ENCODE assay signal across 1 cellular context in the genomic region with DNA sequence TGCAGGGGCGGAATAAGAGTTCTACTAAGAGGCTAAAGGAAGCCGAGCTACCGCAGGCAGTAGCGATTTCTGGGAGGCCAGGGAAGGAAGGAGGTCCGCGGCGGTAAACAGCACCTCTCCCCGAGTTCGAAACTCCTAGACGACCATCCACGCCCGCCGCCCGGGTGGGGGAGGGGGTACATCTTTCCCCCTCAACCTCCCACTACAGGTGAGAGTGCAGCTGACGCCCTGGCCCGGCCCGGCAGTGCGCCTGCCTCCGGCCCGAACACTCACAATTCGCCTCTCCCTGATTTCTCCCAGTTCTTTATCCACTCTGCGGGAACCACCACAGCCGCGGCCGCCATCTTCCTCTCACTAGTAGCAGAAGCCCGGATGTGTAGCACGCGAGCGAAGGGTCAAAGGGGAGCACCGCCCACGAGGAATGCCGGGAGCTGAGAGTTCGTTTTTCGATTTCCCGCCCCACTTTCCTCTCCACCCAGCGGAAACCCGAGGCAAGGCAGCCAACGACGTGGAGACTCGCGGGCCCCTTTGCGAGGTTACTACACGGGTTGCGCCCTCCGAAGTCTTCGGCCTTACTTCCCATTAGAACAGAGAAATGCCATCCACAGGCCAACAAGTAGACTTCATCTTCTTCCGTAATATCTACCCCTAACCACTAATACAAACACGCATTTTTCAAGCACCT.
TF ChIP-seq lines count a peak whose summit lies in the region.

A gene with protein sequence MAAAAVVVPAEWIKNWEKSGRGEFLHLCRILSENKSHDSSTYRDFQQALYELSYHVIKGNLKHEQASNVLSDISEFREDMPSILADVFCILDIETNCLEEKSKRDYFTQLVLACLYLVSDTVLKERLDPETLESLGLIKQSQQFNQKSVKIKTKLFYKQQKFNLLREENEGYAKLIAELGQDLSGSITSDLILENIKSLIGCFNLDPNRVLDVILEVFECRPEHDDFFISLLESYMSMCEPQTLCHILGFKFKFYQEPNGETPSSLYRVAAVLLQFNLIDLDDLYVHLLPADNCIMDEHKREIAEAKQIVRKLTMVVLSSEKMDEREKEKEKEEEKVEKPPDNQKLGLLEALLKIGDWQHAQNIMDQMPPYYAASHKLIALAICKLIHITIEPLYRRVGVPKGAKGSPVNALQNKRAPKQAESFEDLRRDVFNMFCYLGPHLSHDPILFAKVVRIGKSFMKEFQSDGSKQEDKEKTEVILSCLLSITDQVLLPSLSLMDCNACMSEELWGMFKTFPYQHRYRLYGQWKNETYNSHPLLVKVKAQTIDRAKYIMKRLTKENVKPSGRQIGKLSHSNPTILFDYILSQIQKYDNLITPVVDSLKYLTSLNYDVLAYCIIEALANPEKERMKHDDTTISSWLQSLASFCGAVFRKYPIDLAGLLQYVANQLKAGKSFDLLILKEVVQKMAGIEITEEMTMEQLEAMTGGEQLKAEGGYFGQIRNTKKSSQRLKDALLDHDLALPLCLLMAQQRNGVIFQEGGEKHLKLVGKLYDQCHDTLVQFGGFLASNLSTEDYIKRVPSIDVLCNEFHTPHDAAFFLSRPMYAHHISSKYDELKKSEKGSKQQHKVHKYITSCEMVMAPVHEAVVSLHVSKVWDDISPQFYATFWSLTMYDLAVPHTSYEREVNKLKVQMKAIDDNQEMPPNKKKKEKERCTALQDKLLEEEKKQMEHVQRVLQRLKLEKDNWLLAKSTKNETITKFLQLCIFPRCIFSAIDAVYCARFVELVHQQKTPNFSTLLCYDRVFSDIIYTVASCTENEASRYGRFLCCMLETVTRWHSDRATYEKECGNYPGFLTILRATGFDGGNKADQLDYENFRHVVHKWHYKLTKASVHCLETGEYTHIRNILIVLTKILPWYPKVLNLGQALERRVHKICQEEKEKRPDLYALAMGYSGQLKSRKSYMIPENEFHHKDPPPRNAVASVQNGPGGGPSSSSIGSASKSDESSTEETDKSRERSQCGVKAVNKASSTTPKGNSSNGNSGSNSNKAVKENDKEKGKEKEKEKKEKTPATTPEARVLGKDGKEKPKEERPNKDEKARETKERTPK (N-terminal part only) (minus strand): TSS at position 374 of the 685 bp plus-strand sequence. CDS start 30 bp downstream, at position 344.

TF ChIP-seq in HepG2, 621 proteins besides CTCF, POLR2A, EP300 and RAD21 (continued from another document and continues in another):
- TF ChIP-seq, protein P1, sequence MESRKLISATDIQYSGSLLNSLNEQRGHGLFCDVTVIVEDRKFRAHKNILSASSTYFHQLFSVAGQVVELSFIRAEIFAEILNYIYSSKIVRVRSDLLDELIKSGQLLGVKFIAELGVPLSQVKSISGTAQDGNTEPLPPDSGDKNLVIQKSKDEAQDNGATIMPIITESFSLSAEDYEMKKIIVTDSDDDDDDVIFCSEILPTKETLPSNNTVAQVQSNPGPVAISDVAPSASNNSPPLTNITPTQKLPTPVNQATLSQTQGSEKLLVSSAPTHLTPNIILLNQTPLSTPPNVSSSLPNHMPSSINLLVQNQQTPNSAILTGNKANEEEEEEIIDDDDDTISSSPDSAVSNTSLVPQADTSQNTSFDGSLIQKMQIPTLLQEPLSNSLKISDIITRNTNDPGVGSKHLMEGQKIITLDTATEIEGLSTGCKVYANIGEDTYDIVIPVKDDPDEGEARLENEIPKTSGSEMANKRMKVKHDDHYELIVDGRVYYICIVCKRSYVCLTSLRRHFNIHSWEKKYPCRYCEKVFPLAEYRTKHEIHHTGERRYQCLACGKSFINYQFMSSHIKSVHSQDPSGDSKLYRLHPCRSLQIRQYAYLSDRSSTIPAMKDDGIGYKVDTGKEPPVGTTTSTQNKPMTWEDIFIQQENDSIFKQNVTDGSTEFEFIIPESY (CRISPR knock-in tag; IDR thresholded peaks at IDR 0.05): no peak
- TF ChIP-seq ZNF549 (CRISPR knock-in tag; IDR thresholded peaks at IDR 0.05) (no peak), ZNF33A (CRISPR knock-in tag; IDR thresholded peaks at IDR 0.05; ENCODE audit: borderline replicate concordance) (no peak), RFXAP (CRISPR knock-in tag; IDR thresholded peaks at IDR 0.05; ENCODE audit: borderline replicate concordance) (peak; percentile 34; the same call in 1 of the 2 replicates), SP4 (CRISPR knock-in tag; IDR thresholded peaks at IDR 0.05) (no peak), PHF21A (CRISPR knock-in tag; IDR thresholded peaks at IDR 0.05) (0 out of 2 replicates have a peak, but pooled peaks have one; percentile 24), NAIF1 (CRISPR knock-in tag; IDR thresholded peaks at IDR 0.05; ENCODE audit: borderline replicate concordance) (no peak), NFE2L1 (CRISPR knock-in tag; IDR thresholded peaks at IDR 0.05; ENCODE audit: borderline replicate concordance) (no peak), HCFC1 (IDR thresholded peaks at IDR 0.05; ENCODE audit: low read depth, low read length) (no peak), HNF4A (CRISPR knock-in tag; IDR thresholded peaks at IDR 0.05) (peak; percentile 32; the same call in 1 of the 2 replicates), NCOA1 (CRISPR knock-in tag; IDR thresholded peaks at IDR 0.05) (no peak), HDAC1 (CRISPR knock-in tag; IDR thresholded peaks at IDR 0.05) (peak; percentile 64), SOX6 (IDR thresholded peaks at IDR 0.05) (no peak), SOX6 (CRISPR knock-in tag; IDR thresholded peaks at IDR 0.05) (peak; percentile 45; the same call in 1 of the 2 replicates), POLR2AphosphoS2 (IDR thresholded peaks at IDR 0.05; ENCODE audit: low read depth, low read length) (no peak), HIVEP1 (CRISPR knock-in tag; IDR thresholded peaks at IDR 0.05) (no peak), JARID2 (CRISPR knock-in tag; IDR thresholded peaks at IDR 0.05; ENCODE audit: insufficient replicate concordance) (no peak), ZNF674 (CRISPR knock-in tag; IDR thresholded peaks at IDR 0.05; ENCODE audit: low read depth) (no peak), ZNF329 (CRISPR knock-in tag; IDR thresholded peaks at IDR 0.05; ENCODE audit: low read depth) (no peak), ZNF557 (CRISPR knock-in tag; IDR thresholded peaks at IDR 0.05) (no peak), ATRX (CRISPR knock-in tag; IDR thresholded peaks at IDR 0.05; ENCODE audit: borderline replicate concordance) (no peak), ZNF3 (CRISPR knock-in tag; IDR thresholded peaks at IDR 0.05) (no peak), HMGA1 (CRISPR knock-in tag; conservative IDR thresholded peaks at IDR 0.05) (no peak), POGZ (CRISPR knock-in tag; IDR thresholded peaks at IDR 0.05) (peak; percentile 88), SNAPC2 (CRISPR knock-in tag; IDR thresholded peaks at IDR 0.05) (no peak), ZNF17 (CRISPR knock-in tag; IDR thresholded peaks at IDR 0.05) (no peak), NFIC (IDR thresholded peaks at IDR 0.05; ENCODE audit: low read length) (no peak), RARA (CRISPR knock-in tag; IDR thresholded peaks at IDR 0.05) (peak; percentile 33), ZBTB38 (CRISPR knock-in tag; IDR thresholded peaks at IDR 0.05) (no peak), TBL1XR1 (IDR thresholded peaks at IDR 0.05; ENCODE audit: borderline replicate concordance, low read length, partially characterized antibody) (peak; percentile 45), CBFB (CRISPR knock-in tag; IDR thresholded peaks at IDR 0.05) (no peak), TBX3 (IDR thresholded peaks at IDR 0.05; ENCODE audit: borderline replicate concordance) (no peak)
- TF ChIP-seq, protein P2, sequence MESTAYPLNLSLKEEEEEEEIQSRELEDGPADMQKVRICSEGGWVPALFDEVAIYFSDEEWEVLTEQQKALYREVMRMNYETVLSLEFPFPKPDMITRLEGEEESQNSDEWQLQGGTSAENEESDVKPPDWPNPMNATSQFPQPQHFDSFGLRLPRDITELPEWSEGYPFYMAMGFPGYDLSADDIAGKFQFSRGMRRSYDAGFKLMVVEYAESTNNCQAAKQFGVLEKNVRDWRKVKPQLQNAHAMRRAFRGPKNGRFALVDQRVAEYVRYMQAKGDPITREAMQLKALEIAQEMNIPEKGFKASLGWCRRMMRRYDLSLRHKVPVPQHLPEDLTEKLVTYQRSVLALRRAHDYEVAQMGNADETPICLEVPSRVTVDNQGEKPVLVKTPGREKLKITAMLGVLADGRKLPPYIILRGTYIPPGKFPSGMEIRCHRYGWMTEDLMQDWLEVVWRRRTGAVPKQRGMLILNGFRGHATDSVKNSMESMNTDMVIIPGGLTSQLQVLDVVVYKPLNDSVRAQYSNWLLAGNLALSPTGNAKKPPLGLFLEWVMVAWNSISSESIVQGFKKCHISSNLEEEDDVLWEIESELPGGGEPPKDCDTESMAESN (CRISPR knock-in tag; conservative IDR thresholded peaks at IDR 0.05): no peak
- TF ChIP-seq, protein P3, sequence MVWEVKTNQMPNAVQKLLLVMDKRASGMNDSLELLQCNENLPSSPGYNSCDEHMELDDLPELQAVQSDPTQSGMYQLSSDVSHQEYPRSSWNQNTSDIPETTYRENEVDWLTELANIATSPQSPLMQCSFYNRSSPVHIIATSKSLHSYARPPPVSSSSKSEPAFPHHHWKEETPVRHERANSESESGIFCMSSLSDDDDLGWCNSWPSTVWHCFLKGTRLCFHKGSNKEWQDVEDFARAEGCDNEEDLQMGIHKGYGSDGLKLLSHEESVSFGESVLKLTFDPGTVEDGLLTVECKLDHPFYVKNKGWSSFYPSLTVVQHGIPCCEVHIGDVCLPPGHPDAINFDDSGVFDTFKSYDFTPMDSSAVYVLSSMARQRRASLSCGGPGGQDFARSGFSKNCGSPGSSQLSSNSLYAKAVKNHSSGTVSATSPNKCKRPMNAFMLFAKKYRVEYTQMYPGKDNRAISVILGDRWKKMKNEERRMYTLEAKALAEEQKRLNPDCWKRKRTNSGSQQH (CRISPR knock-in tag; IDR thresholded peaks at IDR 0.05; ENCODE audit: low read depth): no peak
- TF ChIP-seq, protein P4, sequence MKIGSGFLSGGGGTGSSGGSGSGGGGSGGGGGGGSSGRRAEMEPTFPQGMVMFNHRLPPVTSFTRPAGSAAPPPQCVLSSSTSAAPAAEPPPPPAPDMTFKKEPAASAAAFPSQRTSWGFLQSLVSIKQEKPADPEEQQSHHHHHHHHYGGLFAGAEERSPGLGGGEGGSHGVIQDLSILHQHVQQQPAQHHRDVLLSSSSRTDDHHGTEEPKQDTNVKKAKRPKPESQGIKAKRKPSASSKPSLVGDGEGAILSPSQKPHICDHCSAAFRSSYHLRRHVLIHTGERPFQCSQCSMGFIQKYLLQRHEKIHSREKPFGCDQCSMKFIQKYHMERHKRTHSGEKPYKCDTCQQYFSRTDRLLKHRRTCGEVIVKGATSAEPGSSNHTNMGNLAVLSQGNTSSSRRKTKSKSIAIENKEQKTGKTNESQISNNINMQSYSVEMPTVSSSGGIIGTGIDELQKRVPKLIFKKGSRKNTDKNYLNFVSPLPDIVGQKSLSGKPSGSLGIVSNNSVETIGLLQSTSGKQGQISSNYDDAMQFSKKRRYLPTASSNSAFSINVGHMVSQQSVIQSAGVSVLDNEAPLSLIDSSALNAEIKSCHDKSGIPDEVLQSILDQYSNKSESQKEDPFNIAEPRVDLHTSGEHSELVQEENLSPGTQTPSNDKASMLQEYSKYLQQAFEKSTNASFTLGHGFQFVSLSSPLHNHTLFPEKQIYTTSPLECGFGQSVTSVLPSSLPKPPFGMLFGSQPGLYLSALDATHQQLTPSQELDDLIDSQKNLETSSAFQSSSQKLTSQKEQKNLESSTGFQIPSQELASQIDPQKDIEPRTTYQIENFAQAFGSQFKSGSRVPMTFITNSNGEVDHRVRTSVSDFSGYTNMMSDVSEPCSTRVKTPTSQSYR (CRISPR knock-in tag; IDR thresholded peaks at IDR 0.05; ENCODE audit: borderline replicate concordance): peak; percentile 64; the same call in 1 of the 2 replicates
- TF ChIP-seq, protein P5, sequence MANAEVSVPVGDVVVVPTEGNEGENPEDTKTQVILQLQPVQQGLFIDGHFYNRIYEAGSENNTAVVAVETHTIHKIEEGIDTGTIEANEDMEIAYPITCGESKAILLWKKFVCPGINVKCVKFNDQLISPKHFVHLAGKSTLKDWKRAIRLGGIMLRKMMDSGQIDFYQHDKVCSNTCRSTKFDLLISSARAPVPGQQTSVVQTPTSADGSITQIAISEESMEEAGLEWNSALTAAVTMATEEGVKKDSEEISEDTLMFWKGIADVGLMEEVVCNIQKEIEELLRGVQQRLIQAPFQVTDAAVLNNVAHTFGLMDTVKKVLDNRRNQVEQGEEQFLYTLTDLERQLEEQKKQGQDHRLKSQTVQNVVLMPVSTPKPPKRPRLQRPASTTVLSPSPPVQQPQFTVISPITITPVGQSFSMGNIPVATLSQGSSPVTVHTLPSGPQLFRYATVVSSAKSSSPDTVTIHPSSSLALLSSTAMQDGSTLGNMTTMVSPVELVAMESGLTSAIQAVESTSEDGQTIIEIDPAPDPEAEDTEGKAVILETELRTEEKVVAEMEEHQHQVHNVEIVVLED (CRISPR knock-in tag; IDR thresholded peaks at IDR 0.05; ENCODE audit: borderline replicate concordance): peak; percentile 34; the same call in 1 of the 2 replicates
- TF ChIP-seq, protein P6, sequence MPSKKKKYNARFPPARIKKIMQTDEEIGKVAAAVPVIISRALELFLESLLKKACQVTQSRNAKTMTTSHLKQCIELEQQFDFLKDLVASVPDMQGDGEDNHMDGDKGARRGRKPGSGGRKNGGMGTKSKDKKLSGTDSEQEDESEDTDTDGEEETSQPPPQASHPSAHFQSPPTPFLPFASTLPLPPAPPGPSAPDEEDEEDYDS (CRISPR knock-in tag; IDR thresholded peaks at IDR 0.05): no peak
- TF ChIP-seq, protein P7, sequence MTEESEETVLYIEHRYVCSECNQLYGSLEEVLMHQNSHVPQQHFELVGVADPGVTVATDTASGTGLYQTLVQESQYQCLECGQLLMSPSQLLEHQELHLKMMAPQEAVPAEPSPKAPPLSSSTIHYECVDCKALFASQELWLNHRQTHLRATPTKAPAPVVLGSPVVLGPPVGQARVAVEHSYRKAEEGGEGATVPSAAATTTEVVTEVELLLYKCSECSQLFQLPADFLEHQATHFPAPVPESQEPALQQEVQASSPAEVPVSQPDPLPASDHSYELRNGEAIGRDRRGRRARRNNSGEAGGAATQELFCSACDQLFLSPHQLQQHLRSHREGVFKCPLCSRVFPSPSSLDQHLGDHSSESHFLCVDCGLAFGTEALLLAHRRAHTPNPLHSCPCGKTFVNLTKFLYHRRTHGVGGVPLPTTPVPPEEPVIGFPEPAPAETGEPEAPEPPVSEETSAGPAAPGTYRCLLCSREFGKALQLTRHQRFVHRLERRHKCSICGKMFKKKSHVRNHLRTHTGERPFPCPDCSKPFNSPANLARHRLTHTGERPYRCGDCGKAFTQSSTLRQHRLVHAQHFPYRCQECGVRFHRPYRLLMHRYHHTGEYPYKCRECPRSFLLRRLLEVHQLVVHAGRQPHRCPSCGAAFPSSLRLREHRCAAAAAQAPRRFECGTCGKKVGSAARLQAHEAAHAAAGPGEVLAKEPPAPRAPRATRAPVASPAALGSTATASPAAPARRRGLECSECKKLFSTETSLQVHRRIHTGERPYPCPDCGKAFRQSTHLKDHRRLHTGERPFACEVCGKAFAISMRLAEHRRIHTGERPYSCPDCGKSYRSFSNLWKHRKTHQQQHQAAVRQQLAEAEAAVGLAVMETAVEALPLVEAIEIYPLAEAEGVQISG (CRISPR knock-in tag; IDR thresholded peaks at IDR 0.05): peak; percentile 79
- TF ChIP-seq, protein P8, sequence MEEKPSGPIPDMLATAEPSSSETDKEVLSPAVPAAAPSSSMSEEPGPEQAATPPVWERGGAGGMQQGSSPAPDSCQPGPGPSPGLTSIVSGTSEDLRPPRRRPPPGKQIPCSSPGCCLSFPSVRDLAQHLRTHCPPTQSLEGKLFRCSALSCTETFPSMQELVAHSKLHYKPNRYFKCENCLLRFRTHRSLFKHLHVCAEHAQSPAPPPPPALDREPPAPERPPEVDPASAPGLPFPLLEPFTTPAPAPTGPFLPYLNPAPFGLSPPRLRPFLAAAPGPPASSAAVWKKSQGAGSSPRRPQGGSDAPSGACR (CRISPR knock-in tag; IDR thresholded peaks at IDR 0.05): no peak
